ENCODE assay signal across 9 cellular contexts in genomic region chr19:7682175-7682855, GRCh38. TPM values are rescaled to one million over a fixed set of nuclear protein-coding genes. Genes with fewer than 3 reads are reported as not detected.
A peak's percentile ranks its signal among the peaks of the same experiment; 100 is the strongest.
DNase-seq lines count a peak whose midpoint lies in the region; ATAC-seq and TF ChIP-seq lines count a peak whose summit lies in the region.
"Had no signal": no experiment of that assay in that cellular context is flagged by ENCODE, and none has a peak within 500 bp of the region (broad histone marks: within the 10 kb centered on the region; RNA-seq: fewer than 3 reads in every experiment).

No MANE protein-coding gene starts in this region.

- CTCF ChIA-PET in T-cell (lab: Charles Lee), result no interaction called here

- ATAC-seq in T-cell (replicated peaks in 1 of 4) (no peak), HG03196 (IDR thresholded peaks at IDR 0.05; ENCODE audit: unreplicated experiment) (no peak)

- H3K27ac Mint-ChIP-seq in T-cell, result peak overlapping the region in 1 of 2 donors; percentile 86

- no peaks in the 10 kb centered on the region for H3K9me3 Mint-ChIP-seq in T-cell

- peaks cover 12% of the 10 kb centered on the region for H3K36me3 Mint-ChIP-seq in T-cell

- no peak for DNase-seq in T-cell
- DNase-seq in fibroblast of the aortic adventitia (ENCODE audit: low read depth), result no peak
- no peak for DNase-seq in retinal pigment epithelial cell (ENCODE audit: low read depth)
- no peak for DNase-seq in UCSD-AML1 (lab: John Stamatoyannopoulos, UW; ENCODE audit: unreplicated experiment)
- DNase-seq in DMS 273 treated with DMSO at 0.1 percent for 48 hours (lab: John Stamatoyannopoulos, UW), result no peak
- DNase-seq in NCI-H526 treated with DMSO at 0.1 percent for 48 hours (lab: John Stamatoyannopoulos, UW), result no peak

- TF ChIP-seq CTCF in GM12875 (IDR thresholded peaks at IDR 0.05; ENCODE audit: borderline replicate concordance, insufficient read depth, low read depth, low read length) (no peak), fibroblast of the aortic adventitia (IDR thresholded peaks at IDR 0.05; ENCODE audit: insufficient read depth, low read length) (peak; percentile 27), retinal pigment epithelial cell (conservative IDR thresholded peaks at IDR 0.05; ENCODE audit: low read depth, low read length) (no peak)

- POLR2A ChIA-PET in T-cell (lab: Charles Lee), result no interaction called here

- H3K4me3 Mint-ChIP-seq in T-cell, result peak overlapping the region; percentile 85 to 92 (median 87)

- H3K4me3 ChIP-seq in GM12875 (ENCODE audit: low read depth, low read length) (peak overlapping the region; percentile 99), fibroblast of the aortic adventitia (ENCODE audit: low read depth, low read length) (peak overlapping the region; percentile 89), retinal pigment epithelial cell (ENCODE audit: low read length) (peak overlapping the region; percentile 87)

- H3K27me3 Mint-ChIP-seq in T-cell, result peaks cover 4 to 15% of the 10 kb centered on the region in 2 donors

- H3K4me1 Mint-ChIP-seq in T-cell, result peaks cover 24 to 40% (median 27%) of the 10 kb centered on the region in 3 donors

RNA-seq across cellular contexts. Expression of gene TRAPPC5, which starts 1.7 kb away (rescaled TPM):
- total RNA-seq in T-cell (10 to 100 TPM; 39.2 to 75.3 (median 69.4) TPM), fibroblast of the aortic adventitia (ENCODE audit: low replicate concordance) (26.3 and 38.8 TPM in 2 replicates)

RNA-seq across cellular contexts. Expression of gene MCEMP1, which starts 5.4 kb away (rescaled TPM):
- total RNA-seq in T-cell, result under 1 TPM in 1 of 5 donors, not detected in 4; 0.26 TPM
- not detected in 2 replicates for total RNA-seq in fibroblast of the aortic adventitia (ENCODE audit: low replicate concordance)

RNA-seq across cellular contexts. Expression of gene RETN, which starts 13.5 kb away (rescaled TPM):
- 1 to 10 TPM in 1 of 5 donors, not detected in 4; 1.6 TPM for total RNA-seq in T-cell
- total RNA-seq in fibroblast of the aortic adventitia (ENCODE audit: low replicate concordance), result not detected in 2 replicates
- total RNA-seq: pancreas had no signal

RNA-seq across cellular contexts. Expression of gene FCER2, which starts 19.6 kb away (rescaled TPM):
- total RNA-seq in T-cell, result 1 to 10 TPM in 3 of 5 donors, under 1 TPM in 2; 0.90 to 2.5 (median 1.2) TPM
- total RNA-seq in fibroblast of the aortic adventitia (ENCODE audit: low replicate concordance), result not detected in 2 replicates

RNA-seq across cellular contexts. Expression of gene STXBP2, which starts 45.4 kb away (rescaled TPM):
- 100 to 1,000 TPM; 185 to 229 (median 228) TPM for total RNA-seq in T-cell
- total RNA-seq in fibroblast of the aortic adventitia (ENCODE audit: low replicate concordance), result 0.90 and 2.8 TPM in 2 replicates
